In genomic region chr5:80555099-80555498, GRCh38 we compare ENCODE assay signal across 26 cellular contexts. TPM values are rescaled to one million over a fixed set of nuclear protein-coding genes. Genes with fewer than 3 reads are reported as not detected.
"Had no signal": no experiment of that assay in that cellular context is flagged by ENCODE, and none has a peak within 500 bp of the region (broad histone marks: within the 10 kb centered on the region; RNA-seq: fewer than 3 reads in every experiment).

No MANE protein-coding gene starts in this region.

- DNase-seq: KBM-7, MV-4-11, NCI-H1048, NCI-H1105, NCI-H1417 treated with DMSO at 0.1 percent for 48 hours, NCI-H146, NCI-H1694 treated with DMSO at 0.1 percent for 48 hours, NCI-H1930, NCI-H2081, NCI-H2107, NCI-H2227 treated with DMSO at 0.1 percent for 48 hours, NCI-H446, NCI-H510A, NCI-H524 treated with DMSO at 0.1 percent for 48 hours, NCI-H69, NCI-H774, Right ventricle myocardium superior, RPMI8226, SIG-M5 had no signal

- H3K4me3 ChIP-seq: SJSA1, SK-N-MC had no signal

- H3K9me3 ChIP-seq: SJSA1 had no signal

- H3K36me3 Mint-ChIP-seq: IgD-negative memory B cell had no signal

- H3K27ac ChIP-seq: SJSA1, SK-N-MC had no signal

- FAIRE-seq: RCC 7860 had no signal

- H3K4me3 Mint-ChIP-seq: IgD-negative memory B cell had no signal

- H3K27ac Mint-ChIP-seq: IgD-negative memory B cell had no signal

- H3K4me1 ChIP-seq: SJSA1 had no signal

- H3K36me3 ChIP-seq: SJSA1 had no signal

- H3K4me1 Mint-ChIP-seq: IgD-negative memory B cell had no signal

RNA-seq across cellular contexts. Expression of gene ANKRD34B, which starts 15.0 kb away (rescaled TPM):
- total RNA-seq: HT-29, LHCN-M2, MCF 10A, Right ventricle myocardium superior, SJSA1 had no signal
- polyA plus RNA-seq: IgD-negative memory B cell had no signal
